Comparison of ENCODE assay signal across 36 cellular contexts in genomic region chr5:15135661-15136060, GRCh38.
"Had no signal": no experiment of that assay in that cellular context is flagged by ENCODE, and none has a peak within 500 bp of the region (broad histone marks: within the 10 kb centered on the region; RNA-seq: fewer than 3 reads in every experiment).

No MANE protein-coding gene starts in this region.

- H3K4me2 ChIP-seq: KMS-11 had no signal

- H3K4me3 ChIP-seq: MG63 had no signal

- H3K36me3 ChIP-seq: MG63 had no signal

- H3K27ac ChIP-seq: KMS-11 had no signal

- H3K27me3 ChIP-seq: MG63 had no signal

- H3K9me3 ChIP-seq: MG63 had no signal

- H3K9ac ChIP-seq: KMS-11 had no signal

- DNase-seq: Karpas-422, Kasumi-1, MG63, MM.1S, MV-4-11, NCI-H1048, NCI-H1092, NCI-H1092 treated with DMSO at 0.1 percent for 48 hours, NCI-H1105, NCI-H1105 treated with DMSO at 0.1 percent for 48 hours, NCI-H1417, NCI-H1417 treated with DMSO at 0.1 percent for 48 hours, NCI-H1436, NCI-H1436 treated with DMSO at 0.1 percent for 48 hours, NCI-H146, NCI-H1694, NCI-H1694 treated with DMSO at 0.1 percent for 48 hours, NCI-H187, NCI-H187 treated with DMSO at 0.1 percent for 48 hours, NCI-H1930, NCI-H2029, NCI-H2029 treated with DMSO at 0.1 percent for 48 hours, NCI-H2081, NCI-H2081 treated with DMSO at 0.1 percent for 48 hours, NCI-H2107, NCI-H2171, NCI-H2227 treated with DMSO at 0.1 percent for 48 hours, NCI-H226, NCI-H345, NCI-H446, NCI-H446 treated with DMSO at 0.1 percent for 48 hours, NCI-H510A, NCI-H510A treated with DMSO at 0.1 percent for 48 hours, NCI-H524, NCI-H524 treated with DMSO at 0.1 percent for 48 hours had no signal
